19 cellular contexts compared by ENCODE assay signal in the genomic region with DNA sequence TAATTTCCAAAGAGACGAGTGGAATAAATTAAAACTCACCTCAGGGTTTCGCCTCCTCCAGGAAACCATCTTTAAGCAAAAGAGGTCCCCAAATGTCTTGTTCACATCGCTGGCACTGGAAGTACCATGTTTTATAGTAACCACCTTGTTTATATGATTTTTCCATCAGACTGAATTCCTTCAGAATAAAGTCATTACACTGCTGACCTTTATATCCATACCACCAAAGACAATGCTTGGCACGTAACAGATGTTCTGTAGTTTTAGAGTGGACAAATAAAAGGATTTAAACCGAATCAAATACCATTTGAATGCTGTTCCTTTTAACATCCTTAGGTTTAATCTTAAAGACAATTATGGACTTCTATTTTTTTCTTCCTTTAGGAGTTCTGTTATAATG.
"Had no signal": no experiment of that assay in that cellular context is flagged by ENCODE, and none has a peak within 500 bp of the region (broad histone marks: within the 10 kb centered on the region; RNA-seq: fewer than 3 reads in every experiment).

No MANE protein-coding gene starts in this region.

- H3K4me3 ChIP-seq: dorsolateral prefrontal cortex, left ventricle myocardium inferior, thyroid gland had no signal

- H3K36me3 ChIP-seq: left ventricle myocardium inferior had no signal

- H3K4me1 ChIP-seq: foreskin keratinocyte had no signal

- H3K4me1 Mint-ChIP-seq: memory B cell; stimulated activated memory B cell treated with anti-CD40 and anti-IgM and Interleukin-4, amounts not matched to agents 10 μg/mL and 1 μg/mL and 100 μg/mL, for 72 hours had no signal

- H3K4me3 Mint-ChIP-seq: activated CD8-positive, alpha-beta T cell treated with anti-CD3 and anti-CD28 coated beads, Interleukin-2, amount 10 ng/mL, durations not matched to agents 7 days and 5 days; activated naive CD8-positive, alpha-beta T cell; endodermal cell; memory B cell; naive thymus-derived CD8-positive, alpha-beta T cell; stimulated activated memory B cell treated with anti-CD40 and anti-IgM and Interleukin-4, amounts not matched to agents 10 μg/mL and 1 μg/mL and 100 μg/mL, for 72 hours; T-helper 17 cell had no signal

- H3K27me3 ChIP-seq: dorsolateral prefrontal cortex, foreskin keratinocyte, thyroid gland had no signal

- H3K9me3 ChIP-seq: left ventricle myocardium inferior, thyroid gland had no signal

- DNase-seq: activated CD4-positive, alpha-beta T cell treated with anti-CD3 and anti-CD28 coated beads for 4 hours; activated CD8-positive, alpha-beta memory T cell treated with anti-CD3 and anti-CD28 coated beads, Interleukin-2, amount 50 U/mL, for 4 hours; activated CD8-positive, alpha-beta T cell treated with anti-CD3 and anti-CD28 coated beads, Interleukin-2, amount 10 ng/mL, durations not matched to agents 7 days and 5 days; activated gamma-delta T cell treated with Interleukin-2 at 50 U/mL for 16 hours; activated T-cell treated with anti-CD3 and anti-CD28 coated beads, Interleukin-2, amount 50 U/mL, for 48 hours; dorsolateral prefrontal cortex; endodermal cell; erythroblast; foreskin keratinocyte; glutamatergic neuron; hypothalamus; left ventricle myocardium inferior; naive thymus-derived CD8-positive, alpha-beta T cell; stimulated activated CD4-positive, alpha-beta T cell treated with anti-CD3 and anti-CD28 coated beads, Interleukin-2, amount 100 ng/mL, for 48 hours; T-helper 17 cell; thyroid gland had no signal

- H3K27ac Mint-ChIP-seq: activated CD8-positive, alpha-beta T cell treated with anti-CD3 and anti-CD28 coated beads, Interleukin-2, amount 10 ng/mL, durations not matched to agents 7 days and 5 days; activated naive CD8-positive, alpha-beta T cell; endodermal cell; memory B cell; naive thymus-derived CD8-positive, alpha-beta T cell; stimulated activated memory B cell treated with anti-CD40 and anti-IgM and Interleukin-4, amounts not matched to agents 10 μg/mL and 1 μg/mL and 100 μg/mL, for 72 hours; T-helper 17 cell had no signal

- H3K9me3 Mint-ChIP-seq: endodermal cell; memory B cell; naive thymus-derived CD8-positive, alpha-beta T cell; stimulated activated memory B cell treated with anti-CD40 and anti-IgM and Interleukin-4, amounts not matched to agents 10 μg/mL and 1 μg/mL and 100 μg/mL, for 72 hours had no signal

- H3K36me3 Mint-ChIP-seq: memory B cell; naive thymus-derived CD8-positive, alpha-beta T cell had no signal

- H3K27me3 Mint-ChIP-seq: activated naive CD8-positive, alpha-beta T cell; memory B cell; stimulated activated memory B cell treated with anti-CD40 and anti-IgM and Interleukin-4, amounts not matched to agents 10 μg/mL and 1 μg/mL and 100 μg/mL, for 72 hours; T-helper 17 cell had no signal

- H3K27ac ChIP-seq: dorsolateral prefrontal cortex, foreskin keratinocyte, left ventricle myocardium inferior, thyroid gland had no signal

- ATAC-seq: activated CD8-positive, alpha-beta T cell treated with anti-CD3 and anti-CD28 coated beads, Interleukin-2, amount 10 ng/mL, durations not matched to agents 7 days and 5 days; foreskin keratinocyte; naive thymus-derived CD8-positive, alpha-beta T cell; stimulated activated memory B cell treated with anti-CD40 and anti-IgM and Interleukin-4, amounts not matched to agents 10 μg/mL and 1 μg/mL and 100 μg/mL, for 72 hours; T-helper 17 cell had no signal
